ENCODE assay signal across 19 cellular contexts in genomic region chr13:102556806-102557205, GRCh38. TPM values are rescaled to one million over a fixed set of nuclear protein-coding genes. Genes with fewer than 3 reads are reported as not detected.
A peak's percentile ranks its signal among the peaks of the same experiment; 100 is the strongest.
DNase-seq lines count a peak whose midpoint lies in the region; ATAC-seq, FAIRE-seq and TF ChIP-seq lines count a peak whose summit lies in the region.
"Had no signal": no experiment of that assay in that cellular context is flagged by ENCODE, and none has a peak within 500 bp of the region (broad histone marks: within the 10 kb centered on the region; RNA-seq: fewer than 3 reads in every experiment).

No MANE protein-coding gene starts in this region.

- no peak for FAIRE-seq in K562 (lab: Jason Lieb, UNC)
- FAIRE-seq: GM12892 had no signal

- no peak for TF ChIP-seq EP300 in K562 (IDR thresholded peaks at IDR 0.05; ENCODE audit: low read length)

- DNase-seq in DMS 273 (lab: John Stamatoyannopoulos, UW; ENCODE audit: unreplicated experiment) = peak; percentile 27
- no peak for DNase-seq in DMS 273 treated with DMSO at 0.1 percent for 48 hours (lab: John Stamatoyannopoulos, UW)
- DNase-seq in KBM-7 = peak; percentile 8
- no peak for DNase-seq in K562 (ENCODE audit: extremely low read depth in 1 of 4, low spot score in 3 of 4)
- no peak for DNase-seq in G401 (ENCODE audit: low spot score)
- no peak for DNase-seq in activated gamma-delta T cell treated with Interleukin-2 at 50 U/mL for 16 hours
- DNase-seq: Caco-2, DMS79 treated with DMSO at 0.1 percent for 48 hours, GDM1, NCI-H1105, NCI-H1694 treated with DMSO at 0.1 percent for 48 hours, NCI-H510A, Right ventricle myocardium superior had no signal

- no peaks in the 10 kb centered on the region for H3K9me3 ChIP-seq in K562 (replicated peaks; ENCODE audit: control insufficient read depth, insufficient read depth, low read depth, low read length)
- H3K9me3 ChIP-seq: Caco-2 had no signal

- H3K27me3 ChIP-seq in ACC112 (ENCODE audit: insufficient read depth, low read length) (no peaks in the 10 kb centered on the region), K562 (ENCODE audit: control insufficient read depth in 2 of 2, insufficient read depth in 2 of 2, low read length in 2 of 2) (no peaks in the 10 kb centered on the region)

- H3K79me2 ChIP-seq in ACC112 (ENCODE audit: control insufficient read depth, insufficient read depth, low read length, unreplicated experiment) (no peaks in the 10 kb centered on the region), K562 (ENCODE audit: control insufficient read depth, insufficient read depth, low read length) (no peaks in the 10 kb centered on the region)

- H3K4me1 ChIP-seq in ACC112 (ENCODE audit: control insufficient read depth, insufficient read depth, low read length, unreplicated experiment) (no peaks in the 10 kb centered on the region), K562 (replicated peaks in 1 of 2; ENCODE audit: control insufficient read depth in 2 of 2, insufficient read depth in 2 of 2, low read length in 2 of 2) (no peaks in the 10 kb centered on the region)
- H3K4me1 ChIP-seq: Caco-2 had no signal

- H3K4me3 ChIP-seq in ACC112 (ENCODE audit: low read depth, low read length) (0 out of 2 replicates have a peak overlapping the region, but pooled peaks have one; percentile 64), K562 (no peak overlapping the region)
- H3K4me3 ChIP-seq: GM23338 had no signal

- no peaks in the 10 kb centered on the region for H3K9me1 ChIP-seq in K562 (ENCODE audit: control insufficient read depth, insufficient read depth, low read length)

- POLR2A ChIA-PET in K562 (lab: Yijun Ruan, JAX) = interaction anchor here (1.3 kb wide), 1 partner anchor 8 kb away, joined by 5 read pairs; no protein-coding TSS in a partner anchor

- no TSS peak for BruUV-seq in K562 (replicated peaks; lab: Mats Ljungman, UMichigan)

- TF ChIP-seq RAD21 in K562 (CRISPR knock-in tag; conservative IDR thresholded peaks at IDR 0.05 in 1 of 2, IDR thresholded peaks at IDR 0.05 in 1 of 2) = no peak

- no peak overlapping the region for H2AFZ ChIP-seq in ACC112 (ENCODE audit: low read length, unreplicated experiment)
- no peak overlapping the region for H2AFZ ChIP-seq in K562 (ENCODE audit: low read depth, low read length)
- H2AFZ ChIP-seq: GM23338 had no signal

- H3K27ac ChIP-seq in ACC112 (ENCODE audit: low read depth, low read length) (no peak overlapping the region), K562 (ENCODE audit: extremely low read depth, low read depth, low read length) (no peak overlapping the region)
- H3K27ac ChIP-seq: 22Rv1 had no signal

- CTCF ChIA-PET in K562 (lab: Yijun Ruan, JAX; ENCODE audit: low intra/inter-chr PET ratio) = no interaction called here

- no peaks in the 10 kb centered on the region for H4K20me1 ChIP-seq in K562 (replicated peaks; ENCODE audit: control insufficient read depth, insufficient read depth, low read length)

- WGBS in K562 (ENCODE audit: insufficient coverage, low coverage, missing lambda C conversion rate) = 0% methylated on average over 3 of the region's 3 CpGs

- H3K9ac ChIP-seq in K562 (ENCODE audit: insufficient read depth in 1 of 2, low read depth in 2 of 2, low read length in 2 of 2) = no peak overlapping the region

- intact Hi-C loops in K562 (cut with micrococcal nuclease) = loop anchor here (5.0 kb wide), 1 partner anchor 1410 kb away; no protein-coding TSS in a partner anchor

- H3K36me3 ChIP-seq in ACC112 (ENCODE audit: insufficient read depth, low read length) (no peaks in the 10 kb centered on the region), K562 (ENCODE audit: control insufficient read depth, insufficient read depth, low read length) (no peaks in the 10 kb centered on the region)

- in situ Hi-C loops in KBM-7 (cut with MboI; ENCODE audit: low pct_unique_long_range_greater_than_20kb, low sequenced_read_pairs) = no loop called here
- in situ Hi-C loops in K562 (cut with MboI) = loop anchor here (25.0 kb wide), 1 partner anchor 1420 kb away; no protein-coding TSS in a partner anchor
- in situ Hi-C loops in G401 (cut with HindIII; ENCODE audit: low sequenced_read_pairs) = no loop called here

- TF ChIP-seq POLR2A in K562 (conservative IDR thresholded peaks at IDR 0.05) = no peak

- no peak for ATAC-seq in K562
- ATAC-seq in GM18861 (IDR thresholded peaks at IDR 0.05; ENCODE audit: unreplicated experiment) = no peak
- ATAC-seq: Panc1 had no signal

- TF ChIP-seq CTCF in K562 (IDR thresholded peaks at IDR 0.05 in 2 of 3, conservative IDR thresholded peaks at IDR 0.05 in 1 of 3; ENCODE audit: insufficient read depth in 2 of 3, low read depth in 1 of 3, low read length in 3 of 3) = no peak

- no peak overlapping the region for H3K4me2 ChIP-seq in K562 (ENCODE audit: insufficient read depth, low read length)
- H3K4me2 ChIP-seq: GM23338 had no signal

TF ChIP-seq in K562, 482 proteins besides CTCF, POLR2A, EP300 and RAD21:
- no peak for TF ChIP-seq NFYB (IDR thresholded peaks at IDR 0.05; ENCODE audit: extremely low read depth, insufficient read length)
- TF ChIP-seq, protein P1, sequence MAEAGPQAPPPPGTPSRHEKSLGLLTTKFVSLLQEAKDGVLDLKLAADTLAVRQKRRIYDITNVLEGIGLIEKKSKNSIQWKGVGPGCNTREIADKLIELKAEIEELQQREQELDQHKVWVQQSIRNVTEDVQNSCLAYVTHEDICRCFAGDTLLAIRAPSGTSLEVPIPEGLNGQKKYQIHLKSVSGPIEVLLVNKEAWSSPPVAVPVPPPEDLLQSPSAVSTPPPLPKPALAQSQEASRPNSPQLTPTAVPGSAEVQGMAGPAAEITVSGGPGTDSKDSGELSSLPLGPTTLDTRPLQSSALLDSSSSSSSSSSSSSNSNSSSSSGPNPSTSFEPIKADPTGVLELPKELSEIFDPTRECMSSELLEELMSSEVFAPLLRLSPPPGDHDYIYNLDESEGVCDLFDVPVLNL (CRISPR knock-in tag; IDR thresholded peaks at IDR 0.05; ENCODE audit: low read depth) = no peak
- TF ChIP-seq SMAD3 (CRISPR knock-in tag; conservative IDR thresholded peaks at IDR 0.05) = no peak
- no peak for TF ChIP-seq SNIP1 (IDR thresholded peaks at IDR 0.05; ENCODE audit: low read depth)
- TF ChIP-seq C11orf30 (IDR thresholded peaks at IDR 0.05; ENCODE audit: low read depth) = peak; percentile 81
- no peak for TF ChIP-seq ZNF184 (CRISPR knock-in tag; IDR thresholded peaks at IDR 0.05)
- TF ChIP-seq MAFK (IDR thresholded peaks at IDR 0.05; ENCODE audit: low read length) = peak; percentile 88
- TF ChIP-seq ZNF76 (CRISPR knock-in tag; IDR thresholded peaks at IDR 0.05; ENCODE audit: borderline replicate concordance) = no peak
- TF ChIP-seq HOXB6 (CRISPR knock-in tag; IDR thresholded peaks at IDR 0.05; ENCODE audit: borderline replicate concordance) = no peak
- TF ChIP-seq ZNF316 (IDR thresholded peaks at IDR 0.05) = peak; percentile 89
- TF ChIP-seq ZNF217 (CRISPR knock-in tag; IDR thresholded peaks at IDR 0.05) = no peak
- peak; percentile 76 for TF ChIP-seq MAFG (tag; conservative IDR thresholded peaks at IDR 0.05)
- peak; percentile 90 for TF ChIP-seq MAFF (IDR thresholded peaks at IDR 0.05; ENCODE audit: low read length)
TF ChIP-seq in K562: peak in this region for 5.

RNA-seq across cellular contexts. Expression of gene TPP2, which starts 40.0 kb away (rescaled TPM):
- 59.3 and 173 TPM in 2 replicates for total RNA-seq in K562 (2011; cell fraction: chromatin; rRNA removed; ENCODE audit: low replicate concordance)
- 21.5 and 35.4 TPM in 2 replicates for total RNA-seq in K562 (2011; cell fraction: nucleolus; rRNA removed)
- 60.6 and 83.5 TPM in 2 replicates for total RNA-seq in K562 (2011; cell fraction: nucleoplasm; rRNA removed)
- total RNA-seq in K562 (2014; rRNA removed) (42.3 and 47.5 TPM in 2 replicates), K562 (2014; rRNA removed; fragmentation: Illumina TruSeq; extraction: Trizol) (83.8 and 88.3 TPM in 2 replicates), K562 (2015; rRNA removed; fragmentation: Illumina TruSeq; extraction: Trizol) (72.2 and 74.3 TPM in 2 replicates), K562 (2021) (55.1 and 55.9 TPM in 2 replicates)
- polyA plus RNA-seq in K562 (2011; rRNA removed) (41.6 and 51.1 TPM in 2 replicates), K562 (2014; fragmentation: Illumina TruSeq; extraction: Trizol) (67.7 and 87.7 TPM in 2 replicates), K562 (2014; fragmentation: Nextera tagmentation; extraction: Ambion mirVana) (10 to 100 TPM; 18.8 to 25.8 TPM), K562 (2014; rRNA removed) (57.7 and 73.0 TPM in 2 replicates)
- 8.8 and 17.5 TPM in 2 replicates for polyA plus RNA-seq in K562 (2011; cell fraction: cytosol; rRNA removed)
- polyA plus RNA-seq in K562 (2011; cell fraction: nucleus; rRNA removed) = 59.0 and 83.2 TPM in 2 replicates
- 29.6 and 40.0 TPM in 2 replicates for polyA plus RNA-seq in K562 (2012)
- 94.1 and 112 TPM in 2 replicates for polyA minus RNA-seq in K562 (2011; rRNA and poly(A)+ RNA removed)
- polyA minus RNA-seq in K562 (2011; cell fraction: cytosol; rRNA and poly(A)+ RNA removed) = 28.1 and 32.4 TPM in 2 replicates
- polyA minus RNA-seq in K562 (2011; cell fraction: nucleus; rRNA and poly(A)+ RNA removed) = 55.7 and 92.2 TPM in 2 replicates
- total RNA-seq in G401 (2014; rRNA removed; shearing (Covaris generic)) = 62.4 and 64.0 TPM in 2 replicates

Comparison
In these comparisons a context has a peak if more than half of its experiments do, and no peak if none do; other contexts are left out.
1. DNase-seq: peak in DMS 273 (single experiment) and KBM-7 (single experiment); none in DMS 273 treated with DMSO at 0.1 percent for 48 hours (single experiment), K562 (0 of 4), G401 (single experiment) and activated gamma-delta T cell treated with Interleukin-2 at 50 U/mL for 16 hours (single experiment).